26 cellular contexts compared by ENCODE assay signal in genomic region chr13:29077051-29077813, GRCh38.
"Had no signal": no experiment of that assay in that cellular context is flagged by ENCODE, and none has a peak within 500 bp of the region (broad histone marks: within the 10 kb centered on the region; RNA-seq: fewer than 3 reads in every experiment).

No MANE protein-coding gene starts in this region.

- H3K4me3 ChIP-seq: body of pancreas, esophagus muscularis mucosa, gastrocnemius medialis, mucosa of descending colon, sigmoid colon, smooth muscle cell, stomach, suprapubic skin, tibial nerve had no signal

- H3K36me3 ChIP-seq: esophagus muscularis mucosa, gastrocnemius medialis, sigmoid colon, stomach, suprapubic skin, tibial nerve had no signal

- H3K4me1 ChIP-seq: gastrocnemius medialis, parathyroid adenoma, suprapubic skin, tibial nerve had no signal

- H3K36me3 Mint-ChIP-seq: activated CD4-positive, alpha-beta memory T cell treated with anti-CD3 and anti-CD28 coated beads for 36 hours; activated naive CD4-positive, alpha-beta T cell treated with anti-CD3 and anti-CD28 coated beads, Interleukin-2, amount 50 U/mL, for 24 hours had no signal

- H3K27ac Mint-ChIP-seq: activated CD4-positive, alpha-beta memory T cell treated with anti-CD3 and anti-CD28 coated beads for 36 hours; activated naive CD4-positive, alpha-beta T cell treated with anti-CD3 and anti-CD28 coated beads, Interleukin-2, amount 50 U/mL, for 24 hours; nephron progenitor cell; stimulated activated memory B cell treated with anti-CD40 and anti-IgM and Interleukin-4, amounts not matched to agents 10 μg/mL and 1 μg/mL and 100 μg/mL, for 72 hours; T-helper 1 cell treated with Interleukin-12 subunit alpha and Interleukin-12 subunit beta and Interleukin-4 antibody, amounts not matched to agents 30 μg/mL and 1 μg/mL, for 36 hours had no signal

- H3K27ac ChIP-seq: gastrocnemius medialis, parathyroid adenoma, stomach, suprapubic skin, tibial nerve had no signal

- H3K27me3 ChIP-seq: body of pancreas, esophagus muscularis mucosa, gastrocnemius medialis, sigmoid colon, stomach, suprapubic skin, tibial nerve had no signal

- FAIRE-seq: urothelium cell line had no signal

- H3K4me3 Mint-ChIP-seq: activated CD4-positive, alpha-beta memory T cell treated with anti-CD3 and anti-CD28 coated beads for 36 hours; activated naive CD4-positive, alpha-beta T cell treated with anti-CD3 and anti-CD28 coated beads, Interleukin-2, amount 50 U/mL, for 24 hours; nephron progenitor cell; stimulated activated memory B cell treated with anti-CD40 and anti-IgM and Interleukin-4, amounts not matched to agents 10 μg/mL and 1 μg/mL and 100 μg/mL, for 72 hours; T-helper 1 cell treated with Interleukin-12 subunit alpha and Interleukin-12 subunit beta and Interleukin-4 antibody, amounts not matched to agents 30 μg/mL and 1 μg/mL, for 36 hours had no signal

- H3K27me3 Mint-ChIP-seq: activated CD4-positive, alpha-beta memory T cell treated with anti-CD3 and anti-CD28 coated beads for 36 hours had no signal

- DNase-seq: activated CD4-positive, alpha-beta memory T cell treated with anti-CD3 and anti-CD28 coated beads for 36 hours; activated CD4-positive, alpha-beta T cell treated with anti-CD3 and anti-CD28 coated beads for 48 hours; activated CD4-positive, CD25-positive, alpha-beta regulatory T cell; activated gamma-delta T cell treated with Interleukin-2 at 50 U/mL for 16 hours; anterior cingulate cortex; body of pancreas; central memory CD4-positive, alpha-beta T cell; dermis blood vessel endothelial cell; effector CD8-positive, alpha-beta T cell; gastrocnemius medialis; hippocampal formation; mesenchymal stem cell; mucosa of descending colon; nephron progenitor cell; sigmoid colon; stimulated activated CD4-positive, alpha-beta T cell treated with anti-CD3 and anti-CD28 coated beads, Interleukin-15, amount 100 ng/mL, for 24 hours; stomach had no signal

- ATAC-seq: body of pancreas; gastrocnemius medialis; mucosa of descending colon; stimulated activated memory B cell treated with anti-CD40 and anti-IgM and Interleukin-4, amounts not matched to agents 10 μg/mL and 1 μg/mL and 100 μg/mL, for 72 hours had no signal

- H3K9me3 ChIP-seq: body of pancreas, gastrocnemius medialis, sigmoid colon had no signal
